1 cellular context compared by ENCODE assay signal in genomic region chr17:34299017-34299416, GRCh38.
TF ChIP-seq lines count a peak whose summit lies in the region.

No MANE protein-coding gene starts in this region.

TF ChIP-seq in GM23338, 12 proteins besides CTCF, POLR2A, EP300 and RAD21:
- no peak for TF ChIP-seq EZH2phosphoT487 (IDR thresholded peaks at IDR 0.05; ENCODE audit: unreplicated experiment)
- TF ChIP-seq CREB1 (CRISPR knock-in tag; IDR thresholded peaks at IDR 0.05; ENCODE audit: low read depth): no peak
- TF ChIP-seq POLR2AphosphoS5 (IDR thresholded peaks at IDR 0.05; ENCODE audit: low read depth): no peak
- no peak for TF ChIP-seq ZNF331 (CRISPR knock-in tag; IDR thresholded peaks at IDR 0.05; ENCODE audit: low read depth)
- no peak for TF ChIP-seq EZH2 (IDR thresholded peaks at IDR 0.05; ENCODE audit: low read depth, unreplicated experiment)
- no peak for TF ChIP-seq NANOG (IDR thresholded peaks at IDR 0.05; ENCODE audit: borderline replicate concordance)
- TF ChIP-seq ZNF462 (CRISPR knock-in tag; IDR thresholded peaks at IDR 0.05): no peak
- no peak for TF ChIP-seq ZNF114 (CRISPR knock-in tag; IDR thresholded peaks at IDR 0.05)
- TF ChIP-seq ETS1 (IDR thresholded peaks at IDR 0.05): no peak
- no peak for TF ChIP-seq REST (IDR thresholded peaks at IDR 0.05; ENCODE audit: unreplicated experiment)
- no peak for TF ChIP-seq JUNB (IDR thresholded peaks at IDR 0.05; ENCODE audit: unreplicated experiment)
- no peak for TF ChIP-seq STAT1 (IDR thresholded peaks at IDR 0.05; ENCODE audit: unreplicated experiment)
